8 cellular contexts compared by ENCODE assay signal in genomic region chr6:90295854-90296345, GRCh38. TPM values are rescaled to one million over a fixed set of nuclear protein-coding genes. Genes with fewer than 3 reads are reported as not detected.
A peak's percentile ranks its signal among the peaks of the same experiment; 100 is the strongest.
DNase-seq lines count a peak whose midpoint lies in the region; ATAC-seq and TF ChIP-seq lines count a peak whose summit lies in the region.

No MANE protein-coding gene starts in this region.

- TF ChIP-seq POLR2A in prostate gland (IDR thresholded peaks at IDR 0.05) = peak; percentile 41

- H3K27ac ChIP-seq in ascending aorta (peak overlapping the region; percentile 91 to 95), right cardiac atrium (ENCODE audit: low read length) (no peak overlapping the region), prostate gland (peak overlapping the region; percentile 88 to 92)

- in situ Hi-C loops in KBM-7 (cut with MboI; ENCODE audit: low pct_unique_long_range_greater_than_20kb, low sequenced_read_pairs) = no loop called here

- intact Hi-C loops in ascending aorta (cut with DNase I) = loop anchor here (1.0 to 5.0 kb wide), 10 partner anchors 73 to 467 kb away; partner anchors contain the start of genes CASP8AP2 and MAP3K7
- intact Hi-C loops in right cardiac atrium (cut with DNase I) = loop anchor here in 3 of 4 donors (10.0 kb wide), 3 partner anchors 89 to 321 kb away; no protein-coding TSS in a partner anchor
- intact Hi-C loops in prostate gland (cut with DNase I) = loop anchor here (2.0 to 10.0 kb wide), 7 partner anchors 71 to 351 kb away; no protein-coding TSS in a partner anchor

- DNase-seq in AG10803 (ENCODE audit: low read depth) (peak; percentile 35), KBM-7 (peak; percentile 43), T-helper 1 cell (peak; percentile 43 to 66 (median 58)), ascending aorta (ENCODE audit: low spot score in 2 of 2) (peak in 1 of 2 donors; percentile 88), right cardiac atrium (peak; percentile 70 to 89 (median 87)), prostate gland (ENCODE audit: low spot score) (peak; percentile 71), GM19238 (ENCODE audit: insufficient read length, low spot score) (no peak)

- ATAC-seq in GM19452 (IDR thresholded peaks at IDR 0.05; ENCODE audit: unreplicated experiment) (peak; percentile 48), right cardiac atrium (peak; percentile 85 to 88)

- WGBS in right cardiac atrium = under 1% methylated on average over 59 of the region's 59 CpGs
- WGBS in prostate gland = under 1% methylated on average over 38 of the region's 59 CpGs

- peaks cover 2 to 10% of the 10 kb centered on the region in 2 donors for H3K4me1 ChIP-seq in ascending aorta
- H3K4me1 ChIP-seq in right cardiac atrium (ENCODE audit: control insufficient read depth, insufficient read depth, low read length) = no peaks in the 10 kb centered on the region
- H3K4me1 ChIP-seq in prostate gland (replicated peaks) = no peaks in the 10 kb centered on the region

- H3K27me3 ChIP-seq in ascending aorta = no peaks in the 10 kb centered on the region
- H3K27me3 ChIP-seq in right cardiac atrium (ENCODE audit: control insufficient read depth, insufficient read depth) = no peaks in the 10 kb centered on the region
- no peaks in the 10 kb centered on the region for H3K27me3 ChIP-seq in prostate gland (replicated peaks; ENCODE audit: insufficient read depth)

- H3K4me3 ChIP-seq in AG10803 (ENCODE audit: low read length) (peak overlapping the region; percentile 43), ascending aorta (peak overlapping the region; percentile 87 to 94), right cardiac atrium (ENCODE audit: low read length) (peak overlapping the region; percentile 97), prostate gland (peak overlapping the region; percentile 77 to 89)

- no peaks in the 10 kb centered on the region for H3K36me3 ChIP-seq in ascending aorta
- H3K36me3 ChIP-seq in prostate gland = no peaks in the 10 kb centered on the region

- H3K9me3 ChIP-seq in ascending aorta (no peaks in the 10 kb centered on the region), right cardiac atrium (ENCODE audit: control insufficient read depth, low read length) (no peaks in the 10 kb centered on the region), prostate gland (no peaks in the 10 kb centered on the region)

- TF ChIP-seq CTCF in AG10803 (conservative IDR thresholded peaks at IDR 0.05; ENCODE audit: low read length) = no peak
- peak in 1 of 3 experiments; percentile 8 for TF ChIP-seq CTCF in ascending aorta (IDR thresholded peaks at IDR 0.05)
- TF ChIP-seq CTCF in prostate gland (IDR thresholded peaks at IDR 0.05) = peak in 3 of 4 experiments; percentile 41 to 44 (median 42)

RNA-seq across cellular contexts. Expression of gene BACH2, which starts 0.7 kb away (rescaled TPM):
- 7.7 TPM for total RNA-seq in ascending aorta
- total RNA-seq in right cardiac atrium = 1 to 10 TPM; 1.1 to 2.8 (median 1.6) TPM
- polyA plus RNA-seq in right cardiac atrium = 0.61 TPM
- total RNA-seq in prostate gland = 1 to 10 TPM; 5.2 to 5.7 TPM

Comparison
In these comparisons a context has a peak if more than half of its experiments do, and no peak if none do; other contexts are left out.
1. H3K4me3 ChIP-seq: peak in every context shown above with its lines; median percentile 97 in right cardiac atrium; 90 in ascending aorta; 83 in prostate gland; 43 in AG10803.